In the genomic region with DNA sequence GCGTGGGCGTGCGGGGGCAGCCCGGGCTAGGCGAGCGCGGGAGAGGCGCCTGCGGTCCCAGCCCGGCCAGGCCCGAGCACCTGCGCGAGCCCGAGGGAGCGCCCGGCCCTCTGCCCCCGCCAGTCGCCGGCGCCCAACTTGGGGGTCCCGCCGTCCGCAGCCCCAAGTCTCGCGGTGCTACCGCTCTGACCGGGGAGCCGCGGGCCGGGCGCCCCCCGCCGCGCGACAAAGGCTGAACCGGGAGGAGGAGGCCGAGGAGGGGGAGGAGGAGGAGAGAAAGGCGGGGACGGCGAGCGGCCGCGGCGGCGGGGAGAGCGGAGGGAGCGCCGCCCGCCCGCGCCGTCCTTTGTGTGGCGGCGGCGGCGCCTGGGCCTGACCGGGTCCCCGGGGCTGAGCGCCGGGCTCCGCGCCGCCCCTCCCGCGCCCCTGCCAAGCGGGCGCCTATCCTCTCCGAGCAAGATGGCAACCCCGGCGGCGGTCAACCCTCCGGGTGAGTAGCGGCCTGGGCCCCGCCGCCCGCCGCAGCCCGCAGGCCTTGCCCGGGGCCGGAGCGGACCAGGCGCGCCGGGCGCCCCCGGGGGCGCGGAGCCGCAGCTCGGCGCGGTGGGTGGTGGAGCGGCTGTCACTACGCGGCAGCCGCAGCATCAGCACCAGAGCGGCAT, we compare ENCODE assay signal across 9 cellular contexts. TPM values are rescaled to one million over a fixed set of nuclear protein-coding genes. Genes with fewer than 3 reads are reported as not detected.
DNase-seq lines count a peak whose midpoint lies in the region; ATAC-seq, FAIRE-seq and TF ChIP-seq lines count a peak whose summit lies in the region.
"Had no signal": no experiment of that assay in that cellular context is flagged by ENCODE, and none has a peak within 500 bp of the region (broad histone marks: within the 10 kb centered on the region; RNA-seq: fewer than 3 reads in every experiment).

ARNT2 (plus strand) TSS at position 326 of the 662 bp plus-strand sequence; CDS start at position 460, 134 bp downstream.

- peaks cover 68% of the 10 kb centered on the region for H3K27me3 Mint-ChIP-seq in activated CD4-positive, alpha-beta memory T cell treated with anti-CD3 and anti-CD28 coated beads, Interleukin-2, amount 10 ng/mL, durations not matched to agents 7 days and 5 days

- H3K36me3 ChIP-seq in NT2/D1 (ENCODE audit: insufficient read depth, insufficient read length, low read length) (no peaks in the 10 kb centered on the region), endothelial cell of umbilical vein (ENCODE audit: control insufficient read depth in 2 of 2, extremely low read depth in 1 of 2, insufficient read depth in 2 of 2, low read length in 2 of 2) (no peaks in the 10 kb centered on the region), Karpas-422 (ENCODE audit: insufficient read depth, low read length) (no peaks in the 10 kb centered on the region)

- H3K9me3 Mint-ChIP-seq in activated CD4-positive, alpha-beta memory T cell treated with anti-CD3 and anti-CD28 coated beads, Interleukin-2, amount 10 ng/mL, durations not matched to agents 7 days and 5 days: no peaks in the 10 kb centered on the region

- H3K4me1 Mint-ChIP-seq in activated CD4-positive, alpha-beta memory T cell treated with anti-CD3 and anti-CD28 coated beads, Interleukin-2, amount 10 ng/mL, durations not matched to agents 7 days and 5 days: peaks cover 3% of the 10 kb centered on the region

- dilution Hi-C loops in endothelial cell of umbilical vein (cut with MboI; ENCODE audit: extremely low pct_ligation_motif_present, low sequenced_read_pairs): no loop called here

- H3K4me2 ChIP-seq in endothelial cell of umbilical vein (ENCODE audit: insufficient read depth, low read length) (no peak within 1 kb of the TSS), Karpas-422 (ENCODE audit: low read depth, low read length, poor library complexity, severe bottlenecking) (no peak within 1 kb of the TSS)

- BruUV-seq in endothelial cell of umbilical vein (replicated peaks; lab: Mats Ljungman, UMichigan): no TSS peak

- peaks cover 60% of the 10 kb centered on the region for H3K27me3 ChIP-seq in NT2/D1 (ENCODE audit: insufficient read depth, insufficient read length)
- H3K27me3 ChIP-seq in endothelial cell of umbilical vein (ENCODE audit: control insufficient read depth in 2 of 2, insufficient read depth in 2 of 2, low read length in 2 of 2): peaks cover 34 to 50% of the 10 kb centered on the region in 2 experiments
- no peaks in the 10 kb centered on the region for H3K27me3 ChIP-seq in Karpas-422 (ENCODE audit: low read length)

- intact Hi-C loops in endothelial cell of umbilical vein (cut with micrococcal nuclease): no loop called here

- DNase-seq in DMS 273 (lab: John Stamatoyannopoulos, UW; ENCODE audit: unreplicated experiment): peak; percentile 67
- DNase-seq in DMS 273 treated with DMSO at 0.1 percent for 48 hours (lab: John Stamatoyannopoulos, UW): no peak
- no peak for DNase-seq in NT2/D1 (ENCODE audit: low read depth, low spot score)
- no peak for DNase-seq in endothelial cell of umbilical vein (ENCODE audit: low read depth, low spot score)
- peak; percentile 11 for DNase-seq in myocyte (ENCODE audit: low read depth)
- DNase-seq in activated CD4-positive, alpha-beta memory T cell treated with anti-CD3 and anti-CD28 coated beads, Interleukin-2, amount 10 ng/mL, durations not matched to agents 7 days and 5 days: no peak
- DNase-seq in Karpas-422: no peak

- CTCF ChIA-PET in endothelial cell of umbilical vein (lab: Charles Lee): interaction anchor here (1.0 kb wide), 1 partner anchor 14 kb away, joined by 3 read pairs; no protein-coding TSS in a partner anchor
- CTCF ChIA-PET in activated CD4-positive, alpha-beta memory T cell treated with anti-CD3 and anti-CD28 coated beads, Interleukin-2, amount 10 ng/mL, durations not matched to agents 7 days and 5 days (lab: Charles Lee): no interaction called here

- H2AFZ ChIP-seq in endothelial cell of umbilical vein (ENCODE audit: low read depth, low read length) (no peak within 1 kb of the TSS), Karpas-422 (ENCODE audit: low read length) (no peak within 1 kb of the TSS)

- no peak within 1 kb of the TSS for H3K27ac ChIP-seq in endothelial cell of umbilical vein (ENCODE audit: insufficient read depth, low read depth, low read length)
- H3K27ac ChIP-seq in Karpas-422 (ENCODE audit: low read length): no peak within 1 kb of the TSS

- H3K4me3 Mint-ChIP-seq in activated CD4-positive, alpha-beta memory T cell treated with anti-CD3 and anti-CD28 coated beads, Interleukin-2, amount 10 ng/mL, durations not matched to agents 7 days and 5 days: no peak within 1 kb of the TSS

- H3K4me3 ChIP-seq in NT2/D1 (ENCODE audit: insufficient read length, low read depth) (peak within 1 kb of the TSS; percentile 54), endothelial cell of umbilical vein (replicated peaks in 1 of 3; ENCODE audit: insufficient read depth in 1 of 3, low read depth in 1 of 3, low read length in 3 of 3) (peak within 1 kb of the TSS in 1 of 3 experiments; percentile 8), Karpas-422 (ENCODE audit: low read length) (no peak within 1 kb of the TSS)

- H4K20me1 ChIP-seq in endothelial cell of umbilical vein (replicated peaks; ENCODE audit: control insufficient read depth, extremely low read depth, insufficient read depth, low read length) (no peaks in the 10 kb centered on the region), Karpas-422 (ENCODE audit: insufficient read depth, low read depth, low read length) (no peaks in the 10 kb centered on the region)

- H3K79me2 ChIP-seq in endothelial cell of umbilical vein (ENCODE audit: control insufficient read depth, insufficient read depth, low read length) (no peaks in the 10 kb centered on the region), Karpas-422 (ENCODE audit: low read length) (no peaks in the 10 kb centered on the region)

- H3K9me1 ChIP-seq in endothelial cell of umbilical vein (replicated peaks; ENCODE audit: control insufficient read depth, extremely low read depth, insufficient read depth, low read length): no peaks in the 10 kb centered on the region

- no peaks in the 10 kb centered on the region for H3K36me3 Mint-ChIP-seq in activated CD4-positive, alpha-beta memory T cell treated with anti-CD3 and anti-CD28 coated beads, Interleukin-2, amount 10 ng/mL, durations not matched to agents 7 days and 5 days (ENCODE audit: low read depth)

- no peak for FAIRE-seq in endothelial cell of umbilical vein (lab: Jason Lieb, UNC)
- FAIRE-seq: A204.1 had no signal

- POLR2A ChIA-PET in endothelial cell of umbilical vein (lab: Charles Lee): no interaction called here
- POLR2A ChIA-PET in activated CD4-positive, alpha-beta memory T cell treated with anti-CD3 and anti-CD28 coated beads, Interleukin-2, amount 10 ng/mL, durations not matched to agents 7 days and 5 days (lab: Charles Lee): no interaction called here

- TF ChIP-seq CTCF in endothelial cell of umbilical vein (IDR thresholded peaks at IDR 0.05; ENCODE audit: extremely low read depth in 1 of 2, insufficient read depth in 1 of 2, low read depth in 1 of 2, low read length in 2 of 2): no peak

- TF ChIP-seq POLR2A in endothelial cell of umbilical vein (IDR thresholded peaks at IDR 0.05; ENCODE audit: low read depth, low read length): no peak

- H3K9me2 ChIP-seq in Karpas-422 (replicated peaks; ENCODE audit: insufficient read depth, low read length): no peaks in the 10 kb centered on the region

- H3K4me1 ChIP-seq in NT2/D1 (ENCODE audit: insufficient read depth, insufficient read length) (peaks cover 2% of the 10 kb centered on the region), endothelial cell of umbilical vein (ENCODE audit: control insufficient read depth, extremely low read depth, insufficient read depth, low read length) (no peaks in the 10 kb centered on the region), Karpas-422 (ENCODE audit: low read length) (no peaks in the 10 kb centered on the region)

- H3K27ac Mint-ChIP-seq in activated CD4-positive, alpha-beta memory T cell treated with anti-CD3 and anti-CD28 coated beads, Interleukin-2, amount 10 ng/mL, durations not matched to agents 7 days and 5 days: no peak within 1 kb of the TSS

- peak within 1 kb of the TSS; percentile 85 for H3K9ac ChIP-seq in NT2/D1 (ENCODE audit: insufficient read length, low read depth)
- no peak within 1 kb of the TSS for H3K9ac ChIP-seq in endothelial cell of umbilical vein (replicated peaks; ENCODE audit: extremely low read depth, insufficient read depth, low read length)
- no peak within 1 kb of the TSS for H3K9ac ChIP-seq in Karpas-422 (ENCODE audit: low read length)

- ATAC-seq in GM18909 (IDR thresholded peaks at IDR 0.05; ENCODE audit: poor library complexity, unreplicated experiment): no peak

- H3K9me3 ChIP-seq in NT2/D1 (ENCODE audit: insufficient read depth, low read length) (no peaks in the 10 kb centered on the region), endothelial cell of umbilical vein (replicated peaks; ENCODE audit: control insufficient read depth, insufficient read depth, low read length) (no peaks in the 10 kb centered on the region), Karpas-422 (ENCODE audit: low read length) (no peaks in the 10 kb centered on the region)

TF ChIP-seq in endothelial cell of umbilical vein, 7 proteins besides CTCF, POLR2A, EP300 and RAD21:
- TF ChIP-seq GATA2 (IDR thresholded peaks at IDR 0.05; ENCODE audit: insufficient read depth, insufficient read length, low read depth, low read length): no peak
- peak; percentile 78 for TF ChIP-seq EZH2 (IDR thresholded peaks at IDR 0.05; ENCODE audit: borderline replicate concordance, low read depth, low read length, severe bottlenecking)

RNA-seq across cellular contexts. Expression of gene ARNT2, which starts in this region (rescaled TPM):
- total RNA-seq in endothelial cell of umbilical vein (0.18 and 0.20 TPM in 2 replicates), myocyte (26.3 and 26.6 TPM in 2 replicates)
- polyA plus RNA-seq in endothelial cell of umbilical vein: 0.03 and 0.10 TPM in 2 replicates
- 0.09 and 0.20 TPM in 2 replicates for polyA plus RNA-seq in endothelial cell of umbilical vein (2011; cell fraction: cytosol; rRNA removed)
- 0.17 and 0.32 TPM in 2 replicates for polyA plus RNA-seq in endothelial cell of umbilical vein (2011; cell fraction: nucleus; rRNA removed)
- polyA plus RNA-seq in endothelial cell of umbilical vein (2012): 0.09 and 0.11 TPM in 2 replicates
- polyA minus RNA-seq in endothelial cell of umbilical vein: 0.10 and 0.19 TPM in 2 replicates
- 0.82 TPM for polyA minus RNA-seq in endothelial cell of umbilical vein (2011; cell fraction: cytosol; rRNA and poly(A)+ RNA removed)
- 0.10 TPM in 1 of 2 replicates, not detected in the other for polyA minus RNA-seq in endothelial cell of umbilical vein (2011; cell fraction: nucleus; rRNA and poly(A)+ RNA removed)
- polyA plus RNA-seq in myocyte (2012): 161 TPM
- not detected for total RNA-seq in activated CD4-positive, alpha-beta memory T cell treated with anti-CD3 and anti-CD28 coated beads, Interleukin-2, amount 10 ng/mL, durations not matched to agents 7 days and 5 days
- total RNA-seq in Karpas-422 (2014; rRNA removed; shearing (Covaris generic); ENCODE audit: low replicate concordance): not detected in 2 replicates

Comparison
In these comparisons a context has a peak if more than half of its experiments do, and no peak if none do; other contexts are left out.
1. RNA of gene ARNT2 (total RNA-seq): 26.3 to 26.6 TPM in myocyte; 0.18 to 0.20 TPM in endothelial cell of umbilical vein, not detected in activated CD4-positive, alpha-beta memory T cell treated with anti-CD3 and anti-CD28 coated beads, Interleukin-2, amount 10 ng/mL, durations not matched to agents 7 days and 5 days and not detected in Karpas-422; every median in the first group is over 10 times any median in the second.
2. DNase-seq: peak in DMS 273 (single experiment) and myocyte (single experiment); none in DMS 273 treated with DMSO at 0.1 percent for 48 hours (single experiment), NT2/D1 (single experiment), endothelial cell of umbilical vein (single experiment), activated CD4-positive, alpha-beta memory T cell treated with anti-CD3 and anti-CD28 coated beads, Interleukin-2, amount 10 ng/mL, durations not matched to agents 7 days and 5 days (single experiment) and Karpas-422 (single experiment).